8 cellular contexts compared by ENCODE assay signal in genomic region chr7:77415822-77416620, GRCh38. TPM values are rescaled to one million over a fixed set of nuclear protein-coding genes. Genes with fewer than 3 reads are reported as not detected.
DNase-seq lines count a peak whose midpoint lies in the region; ATAC-seq and TF ChIP-seq lines count a peak whose summit lies in the region.

A gene with protein sequence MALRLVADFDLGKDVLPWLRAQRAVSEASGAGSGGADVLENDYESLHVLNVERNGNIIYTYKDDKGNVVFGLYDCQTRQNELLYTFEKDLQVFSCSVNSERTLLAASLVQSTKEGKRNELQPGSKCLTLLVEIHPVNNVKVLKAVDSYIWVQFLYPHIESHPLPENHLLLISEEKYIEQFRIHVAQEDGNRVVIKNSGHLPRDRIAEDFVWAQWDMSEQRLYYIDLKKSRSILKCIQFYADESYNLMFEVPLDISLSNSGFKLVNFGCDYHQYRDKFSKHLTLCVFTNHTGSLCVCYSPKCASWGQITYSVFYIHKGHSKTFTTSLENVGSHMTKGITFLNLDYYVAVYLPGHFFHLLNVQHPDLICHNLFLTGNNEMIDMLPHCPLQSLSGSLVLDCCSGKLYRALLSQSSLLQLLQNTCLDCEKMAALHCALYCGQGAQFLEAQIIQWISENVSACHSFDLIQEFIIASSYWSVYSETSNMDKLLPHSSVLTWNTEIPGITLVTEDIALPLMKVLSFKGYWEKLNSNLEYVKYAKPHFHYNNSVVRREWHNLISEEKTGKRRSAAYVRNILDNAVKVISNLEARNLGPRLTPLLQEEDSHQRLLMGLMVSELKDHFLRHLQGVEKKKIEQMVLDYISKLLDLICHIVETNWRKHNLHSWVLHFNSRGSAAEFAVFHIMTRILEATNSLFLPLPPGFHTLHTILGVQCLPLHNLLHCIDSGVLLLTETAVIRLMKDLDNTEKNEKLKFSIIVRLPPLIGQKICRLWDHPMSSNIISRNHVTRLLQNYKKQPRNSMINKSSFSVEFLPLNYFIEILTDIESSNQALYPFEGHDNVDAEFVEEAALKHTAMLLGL (minus strand): TSS chr7:77416349. CDS start chr7:77416321, 28 bp downstream.

- H3K27me3 Mint-ChIP-seq in activated B cell treated with CpG ODN at 0.5 μM for 24 hours (no peaks in the 10 kb centered on the region), chondrocyte (ENCODE audit: low read depth) (no peaks in the 10 kb centered on the region)

- no peaks in the 10 kb centered on the region for H3K9me3 Mint-ChIP-seq in activated B cell treated with CpG ODN at 0.5 μM for 24 hours
- no peaks in the 10 kb centered on the region for H3K9me3 Mint-ChIP-seq in chondrocyte (ENCODE audit: low read depth)

- TF ChIP-seq CTCF in activated B cell treated with CpG ODN at 0.5 μM for 24 hours (IDR thresholded peaks at IDR 0.05) (no peak), chondrocyte (IDR thresholded peaks at IDR 0.05) (peak; percentile 28)

- intact Hi-C loops in activated B cell treated with CpG ODN at 0.5 μM for 24 hours (cut with micrococcal nuclease), result loop anchor here (1.0 to 5.0 kb wide), 8 partner anchors 15 to 491 kb away; partner anchors contain the start of genes PHTF2, RSBN1L and TMEM60

- in situ Hi-C loops in G401 (cut with HindIII; ENCODE audit: low sequenced_read_pairs), result no loop called here

- H3K36me3 Mint-ChIP-seq in activated B cell treated with CpG ODN at 0.5 μM for 24 hours (ENCODE audit: low read depth), result peaks cover 4% of the 10 kb centered on the region
- no peaks in the 10 kb centered on the region for H3K36me3 Mint-ChIP-seq in chondrocyte (ENCODE audit: low read depth)

- DNase-seq in Daoy (ENCODE audit: low read depth), result peak; percentile 51
- peak; percentile 56 for DNase-seq in LHCN-M2 (ENCODE audit: low read depth)
- peak; percentile 69 for DNase-seq in activated B cell treated with CpG ODN at 0.5 μM for 24 hours
- no peak for DNase-seq in chondrocyte (ENCODE audit: low spot score)
- DNase-seq in left kidney (ENCODE audit: low read depth, low spot score), result peak; percentile 71
- peak; percentile 36 for DNase-seq in stimulated activated CD4-positive, alpha-beta T cell treated with anti-CD3 and anti-CD28 coated beads, Interleukin-4, amount 100 ng/mL, for 24 hours
- DNase-seq in G401 (ENCODE audit: low spot score), result no peak

- CTCF ChIA-PET in activated B cell treated with CpG ODN at 0.5 μM for 24 hours (lab: Charles Lee), result interaction anchor here (0.9 to 2.3 kb wide), 2 partner anchors 10 to 49 kb away, joined by 3 to 6 read pairs; no protein-coding TSS in a partner anchor

- ATAC-seq in GM21528 (IDR thresholded peaks at IDR 0.05; ENCODE audit: low FRiP score, unreplicated experiment), result peak; percentile 52
- peak; percentile 67 for ATAC-seq in activated B cell treated with CpG ODN at 0.5 μM for 24 hours (ENCODE audit: low read depth)

- POLR2A ChIA-PET in activated B cell treated with CpG ODN at 0.5 μM for 24 hours (lab: Charles Lee), result interaction anchor here (0.5 to 6.0 kb wide), 53 partner anchors 11 to 1057 kb away, joined by 3 to 144 read pairs (median 5); partner anchors contain the start of genes PHTF2, PTPN12, RSBN1L and TMEM60

- H3K4me3 Mint-ChIP-seq in activated B cell treated with CpG ODN at 0.5 μM for 24 hours, result peak within 1 kb of the TSS; percentile 85
- peak within 1 kb of the TSS; percentile 66 for H3K4me3 Mint-ChIP-seq in chondrocyte (ENCODE audit: unreplicated experiment)

- H3K4me1 Mint-ChIP-seq in activated B cell treated with CpG ODN at 0.5 μM for 24 hours, result peaks cover 68% of the 10 kb centered on the region
- peaks cover 23% of the 10 kb centered on the region for H3K4me1 Mint-ChIP-seq in chondrocyte (ENCODE audit: low read depth)

- H3K27ac Mint-ChIP-seq in activated B cell treated with CpG ODN at 0.5 μM for 24 hours (peak within 1 kb of the TSS; percentile 94), chondrocyte (ENCODE audit: unreplicated experiment) (no peak within 1 kb of the TSS)

RNA-seq across cellular contexts. Expression of the gene that starts here (rescaled TPM):
- total RNA-seq in Daoy (2014; rRNA removed; shearing (Covaris generic)), result 0.57 and 5.8 TPM in 2 replicates
- total RNA-seq in LHCN-M2 (2014; rRNA removed), result 21.6 and 24.8 TPM in 2 replicates
- polyA plus RNA-seq in LHCN-M2 (2012), result 5.7 TPM
- 73.9 and 91.2 TPM in 2 replicates for total RNA-seq in activated B cell treated with CpG ODN at 0.5 μM for 24 hours
- total RNA-seq in chondrocyte, result 0.58 to 3.1 TPM (median 1.9 TPM) in 3 replicates
- total RNA-seq in G401 (2014; rRNA removed; shearing (Covaris generic)), result not detected in 2 replicates

Comparison
In these comparisons a context has a peak if more than half of its experiments do, and no peak if none do; other contexts are left out.
1. DNase-seq: peak in Daoy (single experiment), LHCN-M2 (single experiment), activated B cell treated with CpG ODN at 0.5 μM for 24 hours (single experiment), left kidney (single experiment) and stimulated activated CD4-positive, alpha-beta T cell treated with anti-CD3 and anti-CD28 coated beads, Interleukin-4, amount 100 ng/mL, for 24 hours (single experiment); none in chondrocyte (single experiment) and G401 (single experiment).